In genomic region chr2:240565267-240566202, GRCh38 we compare ENCODE assay signal across 1 cellular context.
TF ChIP-seq lines count a peak whose summit lies in the region.

No MANE protein-coding gene starts in this region.

TF ChIP-seq in GM12878, 131 proteins besides CTCF, POLR2A, EP300 and RAD21 (continued from another document and continues in another):
- TF ChIP-seq NKRF (conservative IDR thresholded peaks at IDR 0.05), result no peak
- no peak for TF ChIP-seq CHD4 (IDR thresholded peaks at IDR 0.05)
- TF ChIP-seq RELB (IDR thresholded peaks at IDR 0.05; ENCODE audit: low read depth), result no peak
- TF ChIP-seq CREB1 (IDR thresholded peaks at IDR 0.05; ENCODE audit: low read depth), result no peak
- TF ChIP-seq HDAC2 (IDR thresholded peaks at IDR 0.05), result no peak
- no peak for TF ChIP-seq YY1 (IDR thresholded peaks at IDR 0.05; ENCODE audit: low read depth, low read length)
- TF ChIP-seq ZNF384 (IDR thresholded peaks at IDR 0.05; ENCODE audit: borderline replicate concordance, low read depth, low read length), result no peak
- no peak for TF ChIP-seq FOXM1 (IDR thresholded peaks at IDR 0.05; ENCODE audit: low read depth, low read length)
- no peak for TF ChIP-seq ESRRA (IDR thresholded peaks at IDR 0.05; ENCODE audit: low read length)
- no peak for TF ChIP-seq ZNF274 (IDR thresholded peaks at IDR 0.05; ENCODE audit: insufficient read depth, insufficient read length)
- TF ChIP-seq SIX5 (IDR thresholded peaks at IDR 0.05; ENCODE audit: low read depth, low read length, severe bottlenecking), result no peak
- TF ChIP-seq NFIC (IDR thresholded peaks at IDR 0.05; ENCODE audit: low read depth, low read length), result no peak
- no peak for TF ChIP-seq RCOR1 (conservative IDR thresholded peaks at IDR 0.05; ENCODE audit: low read depth, low read length)
- TF ChIP-seq FOS (IDR thresholded peaks at IDR 0.05; ENCODE audit: borderline replicate concordance, extremely low read depth, insufficient read length), result no peak
- TF ChIP-seq POLR2AphosphoS5 (IDR thresholded peaks at IDR 0.05; ENCODE audit: low read length), result no peak
- 0 out of 2 replicates have a peak, but pooled peaks have one; percentile 26 for TF ChIP-seq MEF2A (IDR thresholded peaks at IDR 0.05; ENCODE audit: insufficient read depth, low read depth, low read length)
- TF ChIP-seq EED (IDR thresholded peaks at IDR 0.05; ENCODE audit: low read depth), result peak; percentile 77; the same call in 1 of the 2 replicates
- no peak for TF ChIP-seq RB1 (IDR thresholded peaks at IDR 0.05; ENCODE audit: borderline replicate concordance)
- peak; percentile 73 for TF ChIP-seq NBN (IDR thresholded peaks at IDR 0.05)
- peak; percentile 62 for TF ChIP-seq IKZF1 (conservative IDR thresholded peaks at IDR 0.05)
- TF ChIP-seq MTA3 (IDR thresholded peaks at IDR 0.05; ENCODE audit: borderline replicate concordance, low read length), result no peak
- peak; percentile 18 for TF ChIP-seq E4F1 (IDR thresholded peaks at IDR 0.05; ENCODE audit: borderline replicate concordance, partially characterized antibody)
- TF ChIP-seq GABPA (IDR thresholded peaks at IDR 0.05; ENCODE audit: low read depth), result no peak
- peak; percentile 36; the same call in 1 of the 2 replicates for TF ChIP-seq CREM (IDR thresholded peaks at IDR 0.05; ENCODE audit: low read depth)
- TF ChIP-seq ELK1 (IDR thresholded peaks at IDR 0.05; ENCODE audit: low read depth, low read length), result no peak; the same call in 1 of the 2 replicates
- TF ChIP-seq MYB (IDR thresholded peaks at IDR 0.05; ENCODE audit: borderline replicate concordance, low read depth, low read length), result no peak
- no peak for TF ChIP-seq KDM1A (IDR thresholded peaks at IDR 0.05; ENCODE audit: borderline replicate concordance)
- no peak for TF ChIP-seq IRF4 (IDR thresholded peaks at IDR 0.05; ENCODE audit: low read depth, low read length)
- no peak for TF ChIP-seq BRCA1 (IDR thresholded peaks at IDR 0.05; ENCODE audit: low read depth, low read length)
- TF ChIP-seq YBX1 (IDR thresholded peaks at IDR 0.05), result no peak
- peak; percentile 83 for TF ChIP-seq MLLT1 (IDR thresholded peaks at IDR 0.05)
- no peak for TF ChIP-seq CBX5 (IDR thresholded peaks at IDR 0.05; ENCODE audit: low read depth)
- no peak for TF ChIP-seq ASH2L (IDR thresholded peaks at IDR 0.05; ENCODE audit: borderline replicate concordance, low read depth)
- TF ChIP-seq BCL3 (IDR thresholded peaks at IDR 0.05; ENCODE audit: borderline replicate concordance, insufficient read depth, low read depth, low read length, poor library complexity, severe bottlenecking), result peak; percentile 57
- no peak for TF ChIP-seq SMAD1 (IDR thresholded peaks at IDR 0.05; ENCODE audit: low read depth, partially characterized antibody)
- no peak for TF ChIP-seq ZBTB33 (IDR thresholded peaks at IDR 0.05)
- TF ChIP-seq MYC (IDR thresholded peaks at IDR 0.05; ENCODE audit: insufficient read depth, insufficient read length, insufficient replicate concordance, low read length, severe bottlenecking), result peak; percentile 77
- no peak for TF ChIP-seq BCLAF1 (IDR thresholded peaks at IDR 0.05)
- TF ChIP-seq RELA (IDR thresholded peaks at IDR 0.05; ENCODE audit: borderline replicate concordance, partially characterized antibody), result no peak
- peak; percentile 59 for TF ChIP-seq GATAD2B (conservative IDR thresholded peaks at IDR 0.05; ENCODE audit: low read depth)
- TF ChIP-seq SP1 (IDR thresholded peaks at IDR 0.05; ENCODE audit: low read depth, low read length), result no peak
- no peak for TF ChIP-seq ZZZ3 (IDR thresholded peaks at IDR 0.05; ENCODE audit: control insufficient read depth, insufficient read length, low read depth)
- TF ChIP-seq REST (IDR thresholded peaks at IDR 0.05; ENCODE audit: low read depth, low read length), result no peak
